Comparison of ENCODE assay signal across 29 cellular contexts in the genomic region with DNA sequence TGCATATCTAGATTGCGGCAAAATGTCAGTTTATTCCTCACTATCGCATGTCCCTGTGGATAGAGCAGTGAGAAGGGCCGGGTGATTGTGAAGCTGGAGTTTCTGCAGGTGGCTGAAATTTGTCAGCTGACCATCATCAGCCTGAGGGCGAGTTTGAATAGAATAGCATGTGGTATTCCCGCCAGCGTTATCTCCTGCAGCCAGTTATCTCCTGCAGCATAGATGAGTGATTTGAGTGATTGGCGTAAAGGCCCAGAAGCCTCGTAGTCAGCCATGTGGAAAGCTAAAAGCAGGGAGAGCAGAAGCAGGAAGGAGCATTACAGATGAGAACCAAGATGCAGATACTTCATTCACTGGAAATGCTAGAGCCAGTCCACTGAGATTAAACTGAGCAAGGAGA.
A peak's percentile ranks its signal among the peaks of the same experiment; 100 is the strongest.
DNase-seq lines count a peak whose midpoint lies in the region; ATAC-seq and TF ChIP-seq lines count a peak whose summit lies in the region.
"Had no signal": no experiment of that assay in that cellular context is flagged by ENCODE, and none has a peak within 500 bp of the region (broad histone marks: within the 10 kb centered on the region; RNA-seq: fewer than 3 reads in every experiment).

No MANE protein-coding gene starts in this region.

- peak; percentile 7 for DNase-seq in ACHN
- DNase-seq in COLO668 (lab: John Stamatoyannopoulos, UW; ENCODE audit: unreplicated experiment) = peak; percentile 46
- DNase-seq in NCI-H226 = peak; percentile 54
- DNase-seq in glomerular visceral epithelial cell (ENCODE audit: extremely low spot score) = peak; percentile 39
- DNase-seq in upper lobe of right lung = no peak
- DNase-seq in T-helper 1 cell = no peak
- no peak for DNase-seq in iPS-NIHi11 (ENCODE audit: low spot score)
- DNase-seq in occipital lobe (lab: John Stamatoyannopoulos, UW) = no peak
- DNase-seq: activated CD8-positive, alpha-beta memory T cell treated with anti-CD3 and anti-CD28 coated beads for 24 hours; activated T-cell treated with anti-CD3 and anti-CD28 coated beads, Interleukin-2, amount 50 U/mL, for 24 hours; CD4-positive, CD25-positive, alpha-beta regulatory T cell; colonic mucosa; DND-41; effector memory CD4-positive, alpha-beta T cell; immature natural killer cell; MG63; natural killer cell; NCI-H1436 treated with DMSO at 0.1 percent for 48 hours; NCI-H446; NK-92 treated with Interleukin-12 subunit alpha and Interleukin-12 subunit beta, amount 100 ng/mL, for 24 hours; Peyer's patch; SJCRH30; stimulated activated naive CD4-positive, alpha-beta T cell treated with Interleukin-2 at 50 U/mL for 16 hours; testis had no signal

- H3K4me3 ChIP-seq in upper lobe of right lung = no peak overlapping the region
- H3K4me3 ChIP-seq: adrenal gland, breast epithelium, colonic mucosa, GM12878, hepatocyte, MG63, Peyer's patch, SJCRH30, testis had no signal

- TF ChIP-seq CTCF in upper lobe of right lung (IDR thresholded peaks at IDR 0.05) = no peak

- peaks cover 12% of the 10 kb centered on the region for H3K4me1 ChIP-seq in upper lobe of right lung
- H3K4me1 ChIP-seq: adrenal gland, Peyer's patch, SJCRH30 had no signal

- no peak overlapping the region for H3K27ac ChIP-seq in upper lobe of right lung
- H3K27ac ChIP-seq: adrenal gland, breast epithelium, colonic mucosa, hepatocyte, Peyer's patch, SJCRH30, testis had no signal

- H3K36me3 ChIP-seq in upper lobe of right lung = peaks cover 5% of the 10 kb centered on the region
- H3K36me3 ChIP-seq: adrenal gland, breast epithelium, colonic mucosa, MG63, Peyer's patch, SJCRH30 had no signal

- in situ Hi-C loops in ACHN (cut with HindIII; ENCODE audit: low pct_ligation_motif_present, low pct_unique_long_range_greater_than_20kb, low sequenced_read_pairs) = no loop called here

- intact Hi-C loops in upper lobe of right lung (cut with DNase I) = no loop called here

- H3K9me3 ChIP-seq in upper lobe of right lung = no peaks in the 10 kb centered on the region
- H3K9me3 ChIP-seq: adrenal gland, breast epithelium, colonic mucosa, MG63, Peyer's patch, SJCRH30, testis had no signal

- H3K27me3 ChIP-seq in upper lobe of right lung = no peaks in the 10 kb centered on the region
- H3K27me3 ChIP-seq: adrenal gland, breast epithelium, colonic mucosa, hepatocyte, MG63, Peyer's patch, SJCRH30, testis had no signal

- ATAC-seq in upper lobe of right lung = no peak
- ATAC-seq: GM12878, natural killer cell, sciatic nerve had no signal

Comparison
In these comparisons a context has a peak if more than half of its experiments do, and no peak if none do; other contexts are left out.
1. DNase-seq: peak in ACHN (single experiment), COLO668 (single experiment), NCI-H226 (single experiment) and glomerular visceral epithelial cell (single experiment); none in upper lobe of right lung (single experiment), T-helper 1 cell (0 of 5), iPS-NIHi11 (single experiment) and occipital lobe (single experiment).